Comparison of ENCODE assay signal across 11 cellular contexts in the genomic region with DNA sequence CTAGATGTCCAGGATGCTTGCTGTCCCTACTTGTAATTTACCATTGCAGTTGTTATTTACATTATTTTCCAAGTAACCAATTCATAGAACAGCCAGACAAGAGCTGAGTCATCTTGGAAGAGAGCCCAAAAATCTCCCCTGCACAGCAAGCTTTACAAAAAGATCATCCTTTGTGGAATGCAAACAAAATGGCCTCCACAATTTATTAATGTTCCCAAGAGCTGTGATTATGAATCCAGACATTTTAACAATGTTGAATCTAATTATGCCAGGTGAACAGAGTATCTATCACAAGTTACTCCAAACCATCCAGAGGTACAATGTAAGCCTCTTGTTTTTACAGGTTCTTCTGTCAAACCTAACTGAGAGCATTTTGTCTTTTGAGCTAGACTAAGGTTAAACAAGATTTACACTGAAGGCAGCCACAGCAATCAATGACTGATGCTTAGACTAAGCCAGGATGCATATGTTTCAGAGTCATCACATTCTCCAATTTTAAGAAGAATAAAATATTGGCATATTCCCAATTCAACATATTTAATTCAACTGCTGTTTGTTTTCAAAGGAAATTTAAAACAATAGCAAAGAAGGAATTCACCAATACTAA.
DNase-seq lines count a peak whose midpoint lies in the region; ATAC-seq and TF ChIP-seq lines count a peak whose summit lies in the region.
"Had no signal": no experiment of that assay in that cellular context is flagged by ENCODE, and none has a peak within 500 bp of the region (broad histone marks: within the 10 kb centered on the region; RNA-seq: fewer than 3 reads in every experiment).

No MANE protein-coding gene starts in this region.

- DNase-seq in NCI-H82 (lab: John Stamatoyannopoulos, UW) (peak; percentile 44), NCI-H82 treated with DMSO at 0.1 percent for 48 hours (lab: John Stamatoyannopoulos, UW; ENCODE audit: unreplicated experiment) (no peak), NCI-H748 (lab: John Stamatoyannopoulos, UW; ENCODE audit: unreplicated experiment) (peak; percentile 52), epithelial cell of esophagus (ENCODE audit: low read depth) (peak; percentile 89), stromal cell of bone marrow (ENCODE audit: low read depth) (peak; percentile 25), occipital lobe (lab: John Stamatoyannopoulos, UW) (no peak), NAMALWA (ENCODE audit: low spot score) (no peak)
- DNase-seq in natural killer cell treated with Interleukin-12 subunit alpha and Interleukin-12 subunit beta and Interleukin-15 and Interleukin-18, amount 100 ng/mL, for 72 hours (ENCODE audit: low spot score) = no peak
- DNase-seq: activated naive CD8-positive, alpha-beta T cell treated with anti-CD3 and anti-CD28 coated beads for 36 hours; Caco-2; right lobe of liver had no signal

- H3K9me3 Mint-ChIP-seq in natural killer cell treated with Interleukin-12 subunit alpha and Interleukin-12 subunit beta and Interleukin-15 and Interleukin-18, amount 100 ng/mL, for 72 hours = peaks cover 3% of the 10 kb centered on the region

- TF ChIP-seq CTCF in epithelial cell of esophagus (IDR thresholded peaks at IDR 0.05; ENCODE audit: insufficient read depth, low read depth, low read length, missing control alignments) = no peak

- H3K4me1 Mint-ChIP-seq in natural killer cell treated with Interleukin-12 subunit alpha and Interleukin-12 subunit beta and Interleukin-15 and Interleukin-18, amount 100 ng/mL, for 72 hours (ENCODE audit: low read depth in 2 of 2) = no peaks in the 10 kb centered on the region
- H3K4me1 Mint-ChIP-seq: activated naive CD8-positive, alpha-beta T cell treated with anti-CD3 and anti-CD28 coated beads for 36 hours had no signal

- ATAC-seq in natural killer cell treated with Interleukin-12 subunit alpha and Interleukin-12 subunit beta and Interleukin-15 and Interleukin-18, amount 100 ng/mL, for 72 hours = no peak

- H3K36me3 Mint-ChIP-seq in natural killer cell treated with Interleukin-12 subunit alpha and Interleukin-12 subunit beta and Interleukin-15 and Interleukin-18, amount 100 ng/mL, for 72 hours = no peaks in the 10 kb centered on the region

- no peak overlapping the region for H3K4me3 ChIP-seq in epithelial cell of esophagus (ENCODE audit: low read length)
- H3K4me3 ChIP-seq: right lobe of liver had no signal

- H3K4me3 Mint-ChIP-seq in natural killer cell treated with Interleukin-12 subunit alpha and Interleukin-12 subunit beta and Interleukin-15 and Interleukin-18, amount 100 ng/mL, for 72 hours = no peak overlapping the region
- H3K4me3 Mint-ChIP-seq: activated naive CD8-positive, alpha-beta T cell treated with anti-CD3 and anti-CD28 coated beads for 36 hours had no signal

- no peaks in the 10 kb centered on the region for H3K27me3 Mint-ChIP-seq in natural killer cell treated with Interleukin-12 subunit alpha and Interleukin-12 subunit beta and Interleukin-15 and Interleukin-18, amount 100 ng/mL, for 72 hours
- H3K27me3 Mint-ChIP-seq: activated naive CD8-positive, alpha-beta T cell treated with anti-CD3 and anti-CD28 coated beads for 36 hours had no signal

- H3K27ac Mint-ChIP-seq in natural killer cell treated with Interleukin-12 subunit alpha and Interleukin-12 subunit beta and Interleukin-15 and Interleukin-18, amount 100 ng/mL, for 72 hours = no peak overlapping the region
- H3K27ac Mint-ChIP-seq: activated naive CD8-positive, alpha-beta T cell treated with anti-CD3 and anti-CD28 coated beads for 36 hours had no signal

Comparison
In these comparisons a context has a peak if more than half of its experiments do, and no peak if none do; other contexts are left out.
1. DNase-seq: peak in NCI-H82 (single experiment), NCI-H748 (single experiment), epithelial cell of esophagus (single experiment) and stromal cell of bone marrow (single experiment); none in NCI-H82 treated with DMSO at 0.1 percent for 48 hours (single experiment), occipital lobe (single experiment), natural killer cell treated with Interleukin-12 subunit alpha and Interleukin-12 subunit beta and Interleukin-15 and Interleukin-18, amount 100 ng/mL, for 72 hours (single experiment) and NAMALWA (single experiment).